10 cellular contexts compared by ENCODE assay signal in genomic region chr1:114956570-114956969, GRCh38.
A peak's percentile ranks its signal among the peaks of the same experiment; 100 is the strongest.
DNase-seq lines count a peak whose midpoint lies in the region; ATAC-seq, FAIRE-seq and TF ChIP-seq lines count a peak whose summit lies in the region.
"Had no signal": no experiment of that assay in that cellular context is flagged by ENCODE, and none has a peak within 500 bp of the region (broad histone marks: within the 10 kb centered on the region; RNA-seq: fewer than 3 reads in every experiment).

No MANE protein-coding gene starts in this region.

- peak; percentile 37 for TF ChIP-seq CTCF in DND-41 (IDR thresholded peaks at IDR 0.05; ENCODE audit: borderline replicate concordance, extremely low read depth, low read length, poor library complexity, severe bottlenecking)
- TF ChIP-seq CTCF in K562 (IDR thresholded peaks at IDR 0.05 in 2 of 3, conservative IDR thresholded peaks at IDR 0.05 in 1 of 3; ENCODE audit: insufficient read depth in 2 of 3, low read depth in 1 of 3, low read length in 3 of 3): peak; percentile 21 to 41 (median 39); a peak in 3 of 6 replicates

- CTCF ChIA-PET in K562 (lab: Yijun Ruan, JAX; ENCODE audit: low intra/inter-chr PET ratio): no interaction called here

- no peaks in the 10 kb centered on the region for H3K36me3 ChIP-seq in DND-41 (ENCODE audit: insufficient read depth, low read length)
- H3K36me3 ChIP-seq in K562 (ENCODE audit: control insufficient read depth, insufficient read depth, low read length): no peaks in the 10 kb centered on the region

- H3K79me2 ChIP-seq in DND-41 (ENCODE audit: insufficient read depth, low read length) (no peaks in the 10 kb centered on the region), K562 (ENCODE audit: control insufficient read depth, insufficient read depth, low read length) (no peaks in the 10 kb centered on the region)

- in situ Hi-C loops in K562 (cut with MboI): no loop called here

- H3K4me2 ChIP-seq in DND-41 (ENCODE audit: insufficient read depth, low read length) (no peak overlapping the region), K562 (ENCODE audit: insufficient read depth, low read length) (no peak overlapping the region)

- no peak for ATAC-seq in DND-41 (ENCODE audit: insufficient read depth, low read depth)
- peak; percentile 56 for ATAC-seq in K562
- ATAC-seq in HG03521 (IDR thresholded peaks at IDR 0.05; ENCODE audit: unreplicated experiment): no peak
- ATAC-seq in HG03039 (IDR thresholded peaks at IDR 0.05; ENCODE audit: unreplicated experiment): no peak
- ATAC-seq: left colon had no signal

- peak in 1 of 2 experiments; percentile 51; a peak in 2 of 4 replicates for TF ChIP-seq RAD21 in K562 (CRISPR knock-in tag; conservative IDR thresholded peaks at IDR 0.05 in 1 of 2, IDR thresholded peaks at IDR 0.05 in 1 of 2)

- no TSS peak for BruUV-seq in K562 (replicated peaks; lab: Mats Ljungman, UMichigan)

- H3K4me1 ChIP-seq in DND-41 (ENCODE audit: insufficient read depth, low read length) (no peaks in the 10 kb centered on the region), K562 (replicated peaks in 1 of 2; ENCODE audit: control insufficient read depth in 2 of 2, insufficient read depth in 2 of 2, low read length in 2 of 2) (no peaks in the 10 kb centered on the region)

- FAIRE-seq in K562 (lab: Jason Lieb, UNC): no peak

- DNase-seq in DND-41: no peak
- peak; percentile 6 for DNase-seq in HT-29 (ENCODE audit: low spot score)
- DNase-seq in K562 (ENCODE audit: extremely low read depth in 1 of 4, low spot score in 3 of 4): peak in 1 of 4 experiments; percentile 13
- DNase-seq in medulla oblongata (ENCODE audit: extremely low spot score): peak; percentile 7
- DNase-seq in stimulated activated naive CD4-positive, alpha-beta T cell (lab: John Stamatoyannopoulos, UW): no peak
- no peak for DNase-seq in NCI-H1105 (lab: John Stamatoyannopoulos, UW)
- DNase-seq: left colon; stimulated activated CD4-positive, alpha-beta T cell treated with anti-CD3 and anti-CD28 coated beads, Interleukin-2, amount 100 ng/mL, for 48 hours had no signal

- H3K4me3 ChIP-seq in DND-41 (ENCODE audit: low read depth in 1 of 2, low read length in 2 of 2): no peak overlapping the region
- H3K4me3 ChIP-seq in K562: no peak overlapping the region

- H3K27ac ChIP-seq in DND-41 (ENCODE audit: low read length) (no peak overlapping the region), K562 (ENCODE audit: extremely low read depth, low read depth, low read length) (no peak overlapping the region)

- H3K9ac ChIP-seq in DND-41 (ENCODE audit: low read depth, low read length) (no peak overlapping the region), K562 (ENCODE audit: insufficient read depth in 1 of 2, low read depth in 2 of 2, low read length in 2 of 2) (no peak overlapping the region)

- POLR2A ChIA-PET in K562 (lab: Yijun Ruan, JAX): interaction anchor here (0.5 kb wide), 1 partner anchor 93 kb away, joined by 3 read pairs; no protein-coding TSS in a partner anchor

- H3K27me3 ChIP-seq in DND-41 (ENCODE audit: insufficient read depth, low read length, poor library complexity) (no peaks in the 10 kb centered on the region), K562 (ENCODE audit: control insufficient read depth in 2 of 2, insufficient read depth in 2 of 2, low read length in 2 of 2) (no peaks in the 10 kb centered on the region)

- intact Hi-C loops in K562 (cut with micrococcal nuclease): no loop called here

- no peak for TF ChIP-seq POLR2A in K562 (conservative IDR thresholded peaks at IDR 0.05)

- no peak for TF ChIP-seq EP300 in K562 (IDR thresholded peaks at IDR 0.05; ENCODE audit: low read length)

- no peaks in the 10 kb centered on the region for H4K20me1 ChIP-seq in DND-41 (ENCODE audit: insufficient read depth, low read length)
- H4K20me1 ChIP-seq in K562 (replicated peaks; ENCODE audit: control insufficient read depth, insufficient read depth, low read length): no peaks in the 10 kb centered on the region

- H3K9me3 ChIP-seq in DND-41 (ENCODE audit: insufficient read depth, low read length, severe bottlenecking): no peaks in the 10 kb centered on the region
- H3K9me3 ChIP-seq in K562 (replicated peaks; ENCODE audit: control insufficient read depth, insufficient read depth, low read depth, low read length): no peaks in the 10 kb centered on the region

- WGBS in K562 (ENCODE audit: insufficient coverage, low coverage, missing lambda C conversion rate): 0% methylated on average over 1 of the region's 1 CpG

- H2AFZ ChIP-seq in DND-41 (ENCODE audit: low read depth, low read length) (no peak overlapping the region; the same call in 1 of the 2 replicates), K562 (ENCODE audit: low read depth, low read length) (no peak overlapping the region)

- H3K9me1 ChIP-seq in K562 (ENCODE audit: control insufficient read depth, insufficient read depth, low read length): no peaks in the 10 kb centered on the region

TF ChIP-seq in K562, 482 proteins besides CTCF, POLR2A, EP300 and RAD21:
- no peak for TF ChIP-seq ZNF764 (CRISPR knock-in tag; IDR thresholded peaks at IDR 0.05; ENCODE audit: low read depth)
TF ChIP-seq in K562: peak in this region for 0.

Comparison
In these comparisons a context has a peak if more than half of its experiments do, and no peak if none do; other contexts are left out.
1. DNase-seq: peak in HT-29 (single experiment) and medulla oblongata (single experiment); none in DND-41 (single experiment), stimulated activated naive CD4-positive, alpha-beta T cell (0 of 6) and NCI-H1105 (single experiment).